Comparison of ENCODE assay signal across 1 cellular context in genomic region chr6:99568103-99568933, GRCh38.
TF ChIP-seq lines count a peak whose summit lies in the region.

Gene CCNC, minus strand, starts transcription at chr6:99568660. Its CDS starts 133 bp downstream, at chr6:99568527.

TF ChIP-seq in GM12878, 131 proteins besides CTCF, POLR2A, EP300 and RAD21 (continued from another document and continues in another):
- TF ChIP-seq SIX5 (IDR thresholded peaks at IDR 0.05; ENCODE audit: low read depth, low read length, severe bottlenecking): peak; percentile 70
- no peak for TF ChIP-seq ZNF622 (IDR thresholded peaks at IDR 0.05)
- TF ChIP-seq BRCA1 (IDR thresholded peaks at IDR 0.05; ENCODE audit: low read depth, low read length): peak; percentile 90
- TF ChIP-seq MLLT1 (IDR thresholded peaks at IDR 0.05): peak; percentile 63
- no peak for TF ChIP-seq CHD1 (IDR thresholded peaks at IDR 0.05; ENCODE audit: low read depth, low read length)
- TF ChIP-seq ZNF274 (IDR thresholded peaks at IDR 0.05; ENCODE audit: insufficient read depth, insufficient read length): no peak
- peak; percentile 97 for TF ChIP-seq CBFB (IDR thresholded peaks at IDR 0.05; ENCODE audit: low read depth)
- no peak for TF ChIP-seq SIN3A (IDR thresholded peaks at IDR 0.05; ENCODE audit: low read depth, low read length)
- TF ChIP-seq PRDM15 (CRISPR knock-in tag; IDR thresholded peaks at IDR 0.05): no peak
- peak; percentile 32 to 63; a peak in 2 of 4 replicates for TF ChIP-seq IKZF2 (IDR thresholded peaks at IDR 0.05)
- TF ChIP-seq NRF1 (conservative IDR thresholded peaks at IDR 0.05; ENCODE audit: low read depth, low read length): no peak
- TF ChIP-seq HSF1 (IDR thresholded peaks at IDR 0.05; ENCODE audit: low read depth, low read length): no peak
- no peak for TF ChIP-seq RFX5 (IDR thresholded peaks at IDR 0.05; ENCODE audit: low read depth, low read length)
- TF ChIP-seq JUNB (IDR thresholded peaks at IDR 0.05): no peak
- no peak for TF ChIP-seq SREBF2 (IDR thresholded peaks at IDR 0.05; ENCODE audit: low read length)
- TF ChIP-seq NFYA (IDR thresholded peaks at IDR 0.05; ENCODE audit: borderline replicate concordance, low read depth, low read length): no peak
- peak; percentile 56; the same call in 1 of the 2 replicates for TF ChIP-seq MEF2A (IDR thresholded peaks at IDR 0.05; ENCODE audit: insufficient read depth, low read depth, low read length)
- TF ChIP-seq MXI1 (IDR thresholded peaks at IDR 0.05; ENCODE audit: low read depth, low read length): peak; percentile 29; the same call in 1 of the 2 replicates
- no peak for TF ChIP-seq SMAD1 (IDR thresholded peaks at IDR 0.05; ENCODE audit: low read depth, partially characterized antibody)
- TF ChIP-seq SKIL (IDR thresholded peaks at IDR 0.05; ENCODE audit: low read depth, poor library complexity, severe bottlenecking): peak; percentile 46
- TF ChIP-seq NFXL1 (IDR thresholded peaks at IDR 0.05; ENCODE audit: borderline replicate concordance): no peak
- TF ChIP-seq EED (IDR thresholded peaks at IDR 0.05; ENCODE audit: low read depth): peak; percentile 25; the same call in 1 of the 2 replicates
- no peak; the same call in 1 of the 2 replicates for TF ChIP-seq LARP7 (IDR thresholded peaks at IDR 0.05)
- peak; percentile 93 for TF ChIP-seq ZBTB11 (CRISPR knock-in tag; IDR thresholded peaks at IDR 0.05)
- TF ChIP-seq PKNOX1 (IDR thresholded peaks at IDR 0.05): peak; percentile 69
- TF ChIP-seq E2F4 (IDR thresholded peaks at IDR 0.05; ENCODE audit: low read depth, low read length): 0 out of 2 replicates have a peak, but pooled peaks have one; percentile 28
- TF ChIP-seq SMAD5 (IDR thresholded peaks at IDR 0.05; ENCODE audit: low read depth): peak; percentile 79
- TF ChIP-seq REST (IDR thresholded peaks at IDR 0.05; ENCODE audit: low read depth, low read length): peak; percentile 50; the same call in 1 of the 2 replicates
- no peak for TF ChIP-seq YBX1 (IDR thresholded peaks at IDR 0.05)
- TF ChIP-seq FOXM1 (IDR thresholded peaks at IDR 0.05; ENCODE audit: low read depth, low read length): 0 out of 2 replicates have a peak, but pooled peaks have one; percentile 72
- no peak for TF ChIP-seq JUND (IDR thresholded peaks at IDR 0.05; ENCODE audit: low read depth, low read length)
- peak; percentile 65; the same call in 1 of the 2 replicates for TF ChIP-seq TCF3 (IDR thresholded peaks at IDR 0.05; ENCODE audit: borderline replicate concordance, insufficient read depth, low read depth, low read length)
- no peak for TF ChIP-seq STAT3 (IDR thresholded peaks at IDR 0.05; ENCODE audit: low read depth, low read length)
- TF ChIP-seq RCOR1 (conservative IDR thresholded peaks at IDR 0.05; ENCODE audit: low read depth, low read length): peak; percentile 98
- no peak for TF ChIP-seq ZNF384 (IDR thresholded peaks at IDR 0.05; ENCODE audit: borderline replicate concordance, low read depth, low read length)
- peak; percentile 80; the same call in 1 of the 2 replicates for TF ChIP-seq IRF4 (IDR thresholded peaks at IDR 0.05; ENCODE audit: low read depth, low read length)
- no peak for TF ChIP-seq ZBTB33 (IDR thresholded peaks at IDR 0.05)
- peak; percentile 90; the same call in 1 of the 2 replicates for TF ChIP-seq ZNF207 (IDR thresholded peaks at IDR 0.05; ENCODE audit: borderline replicate concordance)
- no peak; the same call in 1 of the 2 replicates for TF ChIP-seq SMC3 (IDR thresholded peaks at IDR 0.05; ENCODE audit: borderline replicate concordance, low read length)
- TF ChIP-seq ESRRA (IDR thresholded peaks at IDR 0.05; ENCODE audit: low read length): peak; percentile 68; the same call in 1 of the 2 replicates
- peak; percentile 64; the same call in 1 of the 2 replicates for TF ChIP-seq ASH2L (IDR thresholded peaks at IDR 0.05; ENCODE audit: borderline replicate concordance, low read depth)
